23 cellular contexts compared by ENCODE assay signal in the genomic region with DNA sequence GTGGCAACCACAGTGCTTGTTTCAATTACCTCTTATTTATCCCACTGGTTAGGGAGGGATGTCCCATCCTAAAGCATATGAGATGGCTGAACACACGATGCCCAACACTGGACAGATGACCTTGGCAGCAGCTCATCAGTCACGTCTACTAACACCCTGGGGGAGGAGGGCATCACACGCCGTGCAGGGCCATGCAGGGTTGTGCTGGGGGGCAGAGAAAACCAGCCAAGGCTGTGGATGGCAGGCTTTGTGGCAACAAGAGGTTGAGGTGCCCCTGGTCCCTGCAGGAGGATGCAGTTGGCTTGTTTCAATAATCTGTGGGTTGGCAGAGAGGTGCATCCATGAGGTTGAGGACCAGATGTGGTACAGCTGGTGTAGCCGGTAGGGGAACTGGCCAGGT.
DNase-seq lines count a peak whose midpoint lies in the region; ATAC-seq and TF ChIP-seq lines count a peak whose summit lies in the region.
"Had no signal": no experiment of that assay in that cellular context is flagged by ENCODE, and none has a peak within 500 bp of the region (broad histone marks: within the 10 kb centered on the region; RNA-seq: fewer than 3 reads in every experiment).

No MANE protein-coding gene starts in this region.

- CTCF ChIA-PET in PC-9 (lab: Charles Lee): no interaction called here

- H3K27ac ChIP-seq in RWPE2 (ENCODE audit: poor library complexity, severe bottlenecking) (no peak overlapping the region), osteoblast (ENCODE audit: low read depth, low read length) (no peak overlapping the region), psoas muscle (no peak overlapping the region), PC-9 (no peak overlapping the region)
- H3K27ac ChIP-seq: BLaER1 had no signal

- H3K4me1 ChIP-seq in RWPE2 (ENCODE audit: insufficient read depth, poor library complexity, severe bottlenecking) (no peaks in the 10 kb centered on the region), osteoblast (ENCODE audit: insufficient read depth, low read length) (no peaks in the 10 kb centered on the region), psoas muscle (no peaks in the 10 kb centered on the region), PC-9 (replicated peaks; ENCODE audit: insufficient read depth) (0 out of 2 replicates have a peak, but pooled peaks cover 3% of the 10 kb centered on the region)
- H3K4me1 ChIP-seq: BLaER1 had no signal

- DNase-seq in RWPE2 (ENCODE audit: low spot score): peak; percentile 63
- no peak for DNase-seq in neural crest cell (ENCODE audit: low read depth, low spot score)
- no peak for DNase-seq in osteoblast (ENCODE audit: insufficient read length, low spot score, missing footprints)
- DNase-seq in psoas muscle: no peak
- no peak for DNase-seq in PC-9
- DNase-seq: 8988T; ACHN; BE2C; C1 segment of cervical spinal cord; CD4-positive, alpha-beta memory T cell; CD4-positive, CD25-positive, alpha-beta regulatory T cell; CD8-positive, alpha-beta memory T cell; COR-L47; DMS 273 treated with DMSO at 0.1 percent for 48 hours; DMS153; DMS53; DMS79; DND-41; EL; GDM1 had no signal

- TF ChIP-seq CTCF in RWPE2 (IDR thresholded peaks at IDR 0.05; ENCODE audit: poor library complexity, severe bottlenecking): no peak
- no peak for TF ChIP-seq CTCF in neural crest cell (conservative IDR thresholded peaks at IDR 0.05)
- TF ChIP-seq CTCF in osteoblast (IDR thresholded peaks at IDR 0.05; ENCODE audit: extremely low read depth, low read depth, low read length): no peak
- TF ChIP-seq CTCF in psoas muscle (IDR thresholded peaks at IDR 0.05): no peak
- TF ChIP-seq CTCF in PC-9 (conservative IDR thresholded peaks at IDR 0.05): no peak

- H2AFZ ChIP-seq in osteoblast (ENCODE audit: low read length) (no peak overlapping the region), PC-9 (no peak overlapping the region)

- no peaks in the 10 kb centered on the region for H3F3A ChIP-seq in PC-9 (ENCODE audit: insufficient read depth, low read depth)

- ATAC-seq in RWPE2 (ENCODE audit: low read depth): no peak
- no peak for ATAC-seq in psoas muscle
- ATAC-seq: GM12878 had no signal

- H3K9me3 Mint-ChIP-seq in neural crest cell: peaks cover 5% of the 10 kb centered on the region

- BruUV-seq in PC-9 (replicated peaks; lab: Mats Ljungman, UMichigan): no TSS peak

- H3K4me2 ChIP-seq in osteoblast (ENCODE audit: insufficient read depth, low read length): no peak overlapping the region
- H3K4me2 ChIP-seq in PC-9: no peak overlapping the region
- H3K4me2 ChIP-seq: BLaER1 had no signal

- 56 to 66% (median 63%) methylated on average over 5 of the region's 5 CpGs for WGBS in psoas muscle, 3 donors

- no peaks in the 10 kb centered on the region for H4K20me1 ChIP-seq in osteoblast (ENCODE audit: insufficient read depth, low read length)
- H4K20me1 ChIP-seq in PC-9 (ENCODE audit: insufficient read depth): no peaks in the 10 kb centered on the region
- H4K20me1 ChIP-seq: BLaER1 had no signal

- no peaks in the 10 kb centered on the region for H3K27me3 ChIP-seq in RWPE2 (ENCODE audit: insufficient read depth, poor library complexity, severe bottlenecking)
- H3K27me3 ChIP-seq in osteoblast (ENCODE audit: insufficient read depth, low read length): peaks cover 10% of the 10 kb centered on the region
- no peaks in the 10 kb centered on the region for H3K27me3 ChIP-seq in psoas muscle (ENCODE audit: insufficient read depth in 3 of 3, low read length in 2 of 3)
- H3K27me3 ChIP-seq in PC-9 (ENCODE audit: insufficient read depth, low read depth): no peaks in the 10 kb centered on the region
- H3K27me3 ChIP-seq: BLaER1 had no signal

- no peaks in the 10 kb centered on the region for H3K9me2 ChIP-seq in PC-9 (ENCODE audit: insufficient read depth)

- H3K27ac Mint-ChIP-seq in neural crest cell (ENCODE audit: unreplicated experiment): peak overlapping the region; percentile 20
- H3K27ac Mint-ChIP-seq: CD14-positive monocyte; CD4-positive, alpha-beta memory T cell; CD4-positive, CD25-positive, alpha-beta regulatory T cell; CD8-positive, alpha-beta memory T cell had no signal

- intact Hi-C loops in psoas muscle (cut with DNase I): no loop called here
- intact Hi-C loops in PC-9 (cut with micrococcal nuclease; ENCODE audit: unreplicated experiment): no loop called here

- peaks cover 5% of the 10 kb centered on the region for H3K27me3 Mint-ChIP-seq in neural crest cell (ENCODE audit: low read depth)
- H3K27me3 Mint-ChIP-seq: CD4-positive, CD25-positive, alpha-beta regulatory T cell had no signal

- no peak overlapping the region for H3K4me3 Mint-ChIP-seq in neural crest cell
- H3K4me3 Mint-ChIP-seq: CD14-positive monocyte; CD4-positive, alpha-beta memory T cell; CD4-positive, CD25-positive, alpha-beta regulatory T cell; CD8-positive, alpha-beta memory T cell had no signal

- no peaks in the 10 kb centered on the region for H3K36me3 ChIP-seq in RWPE2 (ENCODE audit: low read depth)
- no peaks in the 10 kb centered on the region for H3K36me3 ChIP-seq in osteoblast (ENCODE audit: insufficient read depth, low read length)
- H3K36me3 ChIP-seq in psoas muscle (ENCODE audit: insufficient read depth in 1 of 2, low read depth in 1 of 2): no peaks in the 10 kb centered on the region
- no peaks in the 10 kb centered on the region for H3K36me3 ChIP-seq in PC-9 (ENCODE audit: low read depth)
- H3K36me3 ChIP-seq: BE2C, BLaER1 had no signal

- H3K9me3 ChIP-seq in RWPE2 (ENCODE audit: severe bottlenecking): no peaks in the 10 kb centered on the region
- no peaks in the 10 kb centered on the region for H3K9me3 ChIP-seq in osteoblast (ENCODE audit: low read depth, low read length)
- no peaks in the 10 kb centered on the region for H3K9me3 ChIP-seq in psoas muscle
- H3K9me3 ChIP-seq in PC-9 (ENCODE audit: insufficient read depth, low read depth): no peaks in the 10 kb centered on the region
- H3K9me3 ChIP-seq: BE2C had no signal

- no peaks in the 10 kb centered on the region for H3K79me2 ChIP-seq in osteoblast (ENCODE audit: insufficient read depth, low read length)
- no peaks in the 10 kb centered on the region for H3K79me2 ChIP-seq in PC-9 (ENCODE audit: low read depth)

- H3K4me3 ChIP-seq in RWPE2 (ENCODE audit: severe bottlenecking): no peak overlapping the region
- no peak overlapping the region for H3K4me3 ChIP-seq in osteoblast (ENCODE audit: insufficient read depth, low read length)
- H3K4me3 ChIP-seq in psoas muscle: no peak overlapping the region
- H3K4me3 ChIP-seq in PC-9: no peak overlapping the region
- H3K4me3 ChIP-seq: BLaER1, GM12878 had no signal

- peaks cover 2% of the 10 kb centered on the region for H3K36me3 Mint-ChIP-seq in neural crest cell (ENCODE audit: low read depth)
- H3K36me3 Mint-ChIP-seq: CD14-positive monocyte; CD4-positive, alpha-beta memory T cell; CD4-positive, CD25-positive, alpha-beta regulatory T cell; CD8-positive, alpha-beta memory T cell had no signal

- POLR2A ChIA-PET in PC-9 (lab: Charles Lee; ENCODE audit: unreplicated experiment): no interaction called here

- H3K4me1 Mint-ChIP-seq in neural crest cell: peaks cover 6% of the 10 kb centered on the region
- H3K4me1 Mint-ChIP-seq: CD14-positive monocyte; CD4-positive, alpha-beta memory T cell; CD4-positive, CD25-positive, alpha-beta regulatory T cell; CD8-positive, alpha-beta memory T cell had no signal
